Comparison of ENCODE assay signal across 21 cellular contexts in genomic region chr18:11747286-11747685, GRCh38. TPM values are rescaled to one million over a fixed set of nuclear protein-coding genes. Genes with fewer than 3 reads are reported as not detected.
DNase-seq lines count a peak whose midpoint lies in the region; ATAC-seq and TF ChIP-seq lines count a peak whose summit lies in the region.
"Had no signal": no experiment of that assay in that cellular context is flagged by ENCODE, and none has a peak within 500 bp of the region (broad histone marks: within the 10 kb centered on the region; RNA-seq: fewer than 3 reads in every experiment).

No MANE protein-coding gene starts in this region.

- H3K27me3 ChIP-seq in BLaER1 (no peaks in the 10 kb centered on the region), DOHH2 (ENCODE audit: control insufficient read depth, low read length) (no peaks in the 10 kb centered on the region), neural cell (ENCODE audit: insufficient read depth, low read depth, low read length) (peaks cover 28% of the 10 kb centered on the region), parathyroid adenoma (ENCODE audit: control insufficient read depth, insufficient read depth, low read length) (no peaks in the 10 kb centered on the region), psoas muscle (ENCODE audit: insufficient read depth in 3 of 3, low read length in 2 of 3) (peaks cover 0 to 33% (median 11%) of the 10 kb centered on the region in 3 donors)

- TF ChIP-seq CTCF in DOHH2 (IDR thresholded peaks at IDR 0.05; ENCODE audit: low read depth, low read length, poor library complexity, severe bottlenecking), result no peak
- TF ChIP-seq CTCF in neural cell (IDR thresholded peaks at IDR 0.05; ENCODE audit: poor library complexity, severe bottlenecking), result no peak
- no peak for TF ChIP-seq CTCF in parathyroid adenoma (IDR thresholded peaks at IDR 0.05)
- no peak for TF ChIP-seq CTCF in psoas muscle (IDR thresholded peaks at IDR 0.05)

- peak overlapping the region; percentile 62 for H3K4me2 ChIP-seq in BLaER1
- H3K4me2 ChIP-seq in DOHH2 (ENCODE audit: low read length), result peak overlapping the region; percentile 30; the same call in 1 of the 2 replicates
- no peak overlapping the region for H3K4me2 ChIP-seq in neural cell (ENCODE audit: low read length)
- H3K4me2 ChIP-seq in parathyroid adenoma (ENCODE audit: low read length), result no peak overlapping the region
- H3K4me2 ChIP-seq: A549 had no signal

- TF ChIP-seq RAD21 in neural cell (conservative IDR thresholded peaks at IDR 0.05), result no peak

- WGBS in psoas muscle, 3 donors, result 93 to 97% (median 94%) methylated on average over 4 of the region's 4 CpGs

- DNase-seq in OCI-M2 (lab: John Stamatoyannopoulos, UW; ENCODE audit: unreplicated experiment) (no peak), anterior cingulate cortex (lab: John Stamatoyannopoulos, UW) (no peak), psoas muscle (no peak)
- no peak for DNase-seq in activated naive CD4-positive, alpha-beta T cell treated with anti-CD3 and anti-CD28 coated beads, Interleukin-2, amount 50 U/mL, for 16 hours
- DNase-seq: AML-193; Caco-2; Calu3; CD4-positive, alpha-beta T cell; CD8-positive, alpha-beta T cell; DMS 273 treated with DMSO at 0.1 percent for 48 hours; DMS153; DMS79; DND-41; GF-D8 had no signal

- H3K4me3 ChIP-seq in BLaER1, result no peak overlapping the region
- no peak overlapping the region for H3K4me3 ChIP-seq in DOHH2 (ENCODE audit: low read length)
- H3K4me3 ChIP-seq in neural cell (ENCODE audit: low read length), result no peak overlapping the region
- H3K4me3 ChIP-seq in parathyroid adenoma (ENCODE audit: low read depth, low read length), result no peak overlapping the region
- H3K4me3 ChIP-seq in psoas muscle, result no peak overlapping the region
- H3K4me3 ChIP-seq: A549 had no signal

- H3K9ac ChIP-seq in BLaER1, result no peak overlapping the region
- peak overlapping the region; percentile 16 for H3K9ac ChIP-seq in neural cell (ENCODE audit: low read length)
- H3K9ac ChIP-seq in parathyroid adenoma, result no peak overlapping the region

- intact Hi-C loops in psoas muscle (cut with DNase I), result no loop called here

- no peak for TF ChIP-seq EP300 in neural cell (conservative IDR thresholded peaks at IDR 0.05; ENCODE audit: poor library complexity, severe bottlenecking)

- H3K27ac ChIP-seq in BLaER1 (no peak overlapping the region), DOHH2 (ENCODE audit: low read depth, low read length) (no peak overlapping the region), neural cell (ENCODE audit: low read length) (no peak overlapping the region), parathyroid adenoma (peak overlapping the region; percentile 42), psoas muscle (no peak overlapping the region)
- H3K27ac ChIP-seq: 22Rv1, A549, C4-2B had no signal

- H4K20me1 ChIP-seq in BLaER1 (no peaks in the 10 kb centered on the region), DOHH2 (ENCODE audit: control insufficient read depth, insufficient read depth, low read depth, low read length) (no peaks in the 10 kb centered on the region), neural cell (ENCODE audit: insufficient read depth) (no peaks in the 10 kb centered on the region)

- H3K36me3 ChIP-seq in BLaER1 (no peaks in the 10 kb centered on the region), DOHH2 (ENCODE audit: control insufficient read depth, low read length) (no peaks in the 10 kb centered on the region), neural cell (ENCODE audit: insufficient read depth, low read length) (no peaks in the 10 kb centered on the region), parathyroid adenoma (ENCODE audit: control insufficient read depth, insufficient read depth, low read length) (no peaks in the 10 kb centered on the region), psoas muscle (ENCODE audit: insufficient read depth in 1 of 2, low read depth in 1 of 2) (no peaks in the 10 kb centered on the region)

- H3K79me2 ChIP-seq in DOHH2 (ENCODE audit: control insufficient read depth, low read length) (peaks cover 24% of the 10 kb centered on the region), neural cell (replicated peaks; ENCODE audit: insufficient read depth, low read length) (no peaks in the 10 kb centered on the region), parathyroid adenoma (no peaks in the 10 kb centered on the region)

- peaks cover 15% of the 10 kb centered on the region for H3K9me3 ChIP-seq in BLaER1
- H3K9me3 ChIP-seq in DOHH2 (ENCODE audit: control insufficient read depth, insufficient read depth, low read length), result no peaks in the 10 kb centered on the region
- no peaks in the 10 kb centered on the region for H3K9me3 ChIP-seq in neural cell (ENCODE audit: low read length)
- no peaks in the 10 kb centered on the region for H3K9me3 ChIP-seq in parathyroid adenoma (ENCODE audit: control insufficient read depth, low read length)
- H3K9me3 ChIP-seq in psoas muscle, result no peaks in the 10 kb centered on the region
- H3K9me3 ChIP-seq: A549, Caco-2 had no signal

- ATAC-seq in psoas muscle, result no peak
- ATAC-seq: A549; CD8-positive, alpha-beta T cell had no signal

- H3K4me1 ChIP-seq in BLaER1 (peaks cover 19% of the 10 kb centered on the region), DOHH2 (ENCODE audit: control insufficient read depth, low read length) (peaks cover 58% of the 10 kb centered on the region), parathyroid adenoma (peaks cover 13% of the 10 kb centered on the region), psoas muscle (no peaks in the 10 kb centered on the region)
- H3K4me1 ChIP-seq: Caco-2 had no signal

- peaks cover 12% of the 10 kb centered on the region for H3F3A ChIP-seq in DOHH2 (ENCODE audit: control insufficient read depth, insufficient read depth)
- no peaks in the 10 kb centered on the region for H3F3A ChIP-seq in neural cell (ENCODE audit: insufficient read depth, low read length, poor library complexity, severe bottlenecking)

- no peaks in the 10 kb centered on the region for H3K9me2 ChIP-seq in DOHH2 (replicated peaks; ENCODE audit: control insufficient read depth, low read length)
- H3K9me2 ChIP-seq in neural cell (ENCODE audit: insufficient read depth, low read length), result no peaks in the 10 kb centered on the region

- H2AFZ ChIP-seq in neural cell (ENCODE audit: low read depth, low read length) (no peak overlapping the region), parathyroid adenoma (peak overlapping the region; percentile 47)

TF ChIP-seq in neural cell, 6 proteins besides CTCF, POLR2A, EP300 and RAD21:
- TF ChIP-seq TAF1 (IDR thresholded peaks at IDR 0.05; ENCODE audit: low read depth) (no peak), MXI1 (conservative IDR thresholded peaks at IDR 0.05; ENCODE audit: poor library complexity, severe bottlenecking) (no peak), REST (IDR thresholded peaks at IDR 0.05; ENCODE audit: borderline replicate concordance) (no peak), SMC3 (conservative IDR thresholded peaks at IDR 0.05; ENCODE audit: poor library complexity) (no peak), POLR2AphosphoS5 (IDR thresholded peaks at IDR 0.05) (no peak), EZH2 (IDR thresholded peaks at IDR 0.05; ENCODE audit: borderline replicate concordance, insufficient read depth, low read length, poor library complexity, severe bottlenecking) (no peak)

RNA-seq across cellular contexts. Expression of gene GNAL, which starts 58.2 kb away (rescaled TPM):
- 16.7 and 17.3 TPM in 2 replicates for polyA plus RNA-seq in neural cell
- polyA minus RNA-seq in neural cell, result 31.2 and 53.3 TPM in 2 replicates
- total RNA-seq in psoas muscle, result 10 to 100 TPM in 2 of 4 donors, 1 to 10 TPM in 2; 2.9 to 30.8 (median 11.1) TPM
- 10 to 100 TPM in 1 of 3 donors, 1 to 10 TPM in 1, under 1 TPM in 1; 0.90 to 28.0 (median 2.5) TPM for polyA plus RNA-seq in psoas muscle

Comparison
In these comparisons a context has a peak if more than half of its experiments do, and no peak if none do; other contexts are left out.
1. H3K4me2 ChIP-seq: peak in BLaER1 (single experiment) and DOHH2 (single experiment); none in neural cell (single experiment) and parathyroid adenoma (single experiment).